Comparison of ENCODE assay signal across 8 cellular contexts in genomic region chr7:128869138-128869943, GRCh38. TPM values are rescaled to one million over a fixed set of nuclear protein-coding genes. Genes with fewer than 3 reads are reported as not detected.
DNase-seq lines count a peak whose midpoint lies in the region; TF ChIP-seq lines count a peak whose summit lies in the region.

No MANE protein-coding gene starts in this region.

- H3K27ac ChIP-seq in osteoblast (ENCODE audit: low read depth, low read length) (no peak overlapping the region), Karpas-422 (ENCODE audit: low read length) (no peak overlapping the region)

- H3K4me2 ChIP-seq in osteoblast (ENCODE audit: insufficient read depth, low read length): peak overlapping the region; percentile 78
- H3K4me2 ChIP-seq in Karpas-422 (ENCODE audit: low read depth, low read length, poor library complexity, severe bottlenecking): no peak overlapping the region

- peak; percentile 20 for TF ChIP-seq CTCF in GM12864 (IDR thresholded peaks at IDR 0.05; ENCODE audit: low read depth, low read length, missing control alignments)
- no peak for TF ChIP-seq CTCF in HFF-Myc (IDR thresholded peaks at IDR 0.05; ENCODE audit: low read depth, low read length, missing control alignments)
- no peak for TF ChIP-seq CTCF in osteoblast (IDR thresholded peaks at IDR 0.05; ENCODE audit: extremely low read depth, low read depth, low read length)

- DNase-seq in GM12864 (ENCODE audit: low read depth): no peak
- DNase-seq in HFF-Myc (ENCODE audit: extremely low read depth, low read depth): no peak
- DNase-seq in NCI-H526 (lab: John Stamatoyannopoulos, UW): peak; percentile 55 to 93
- peak; percentile 28 for DNase-seq in activated gamma-delta T cell (lab: John Stamatoyannopoulos, UW)
- peak; percentile 28 for DNase-seq in globus pallidus (ENCODE audit: low spot score)
- peak; percentile 92 for DNase-seq in osteoblast (ENCODE audit: insufficient read length, low spot score, missing footprints)
- DNase-seq in Karpas-422: no peak
- DNase-seq in SIG-M5 treated with dmso at 0.1 percent for 504 hours (lab: John Stamatoyannopoulos, UW; ENCODE audit: unreplicated experiment): no peak

- no peaks in the 10 kb centered on the region for H3K9me3 ChIP-seq in osteoblast (ENCODE audit: low read depth, low read length)
- H3K9me3 ChIP-seq in Karpas-422 (ENCODE audit: low read length): no peaks in the 10 kb centered on the region

- no peak overlapping the region for H3K9ac ChIP-seq in Karpas-422 (ENCODE audit: low read length)

- H2AFZ ChIP-seq in osteoblast (ENCODE audit: low read length): no peak overlapping the region
- no peak overlapping the region for H2AFZ ChIP-seq in Karpas-422 (ENCODE audit: low read length)

- H3K36me3 ChIP-seq in osteoblast (ENCODE audit: insufficient read depth, low read length) (peaks cover 13% of the 10 kb centered on the region), Karpas-422 (ENCODE audit: insufficient read depth, low read length) (0 out of 2 replicates have a peak, but pooled peaks cover 6% of the 10 kb centered on the region)

- H3K27me3 ChIP-seq in osteoblast (ENCODE audit: insufficient read depth, low read length) (peaks cover 11% of the 10 kb centered on the region), Karpas-422 (ENCODE audit: low read length) (no peaks in the 10 kb centered on the region)

- H3K4me3 ChIP-seq in GM12864 (ENCODE audit: low read depth, low read length) (peak overlapping the region; percentile 46), HFF-Myc (replicated peaks; ENCODE audit: low read depth, low read length) (peak overlapping the region; percentile 37), osteoblast (ENCODE audit: insufficient read depth, low read length) (peak overlapping the region; percentile 65), Karpas-422 (ENCODE audit: low read length) (no peak overlapping the region)

- H3K4me1 ChIP-seq in osteoblast (ENCODE audit: insufficient read depth, low read length) (no peaks in the 10 kb centered on the region), Karpas-422 (ENCODE audit: low read length) (peaks cover 13% of the 10 kb centered on the region)

- peaks cover 6% of the 10 kb centered on the region for H3K79me2 ChIP-seq in osteoblast (ENCODE audit: insufficient read depth, low read length)
- H3K79me2 ChIP-seq in Karpas-422 (ENCODE audit: low read length): peaks cover 12% of the 10 kb centered on the region

- H4K20me1 ChIP-seq in osteoblast (ENCODE audit: insufficient read depth, low read length) (peaks cover 22% of the 10 kb centered on the region), Karpas-422 (ENCODE audit: insufficient read depth, low read depth, low read length) (no peaks in the 10 kb centered on the region)

- H3K9me2 ChIP-seq in Karpas-422 (replicated peaks; ENCODE audit: insufficient read depth, low read length): no peaks in the 10 kb centered on the region

RNA-seq across cellular contexts. Expression of gene ATP6V1F, which starts 6.7 kb away (rescaled TPM):
- total RNA-seq in osteoblast: 91.9 and 95.2 TPM in 2 replicates
- 184 and 208 TPM in 2 replicates for total RNA-seq in Karpas-422 (2014; rRNA removed; shearing (Covaris generic); ENCODE audit: low replicate concordance)

RNA-seq across cellular contexts. Expression of gene FLNC, which starts 39.1 kb away (rescaled TPM):
- total RNA-seq in osteoblast: 93.7 and 130 TPM in 2 replicates
- not detected in 2 replicates for total RNA-seq in Karpas-422 (2014; rRNA removed; shearing (Covaris generic); ENCODE audit: low replicate concordance)

RNA-seq across cellular contexts. Expression of gene KCP, which starts 41.2 kb away (rescaled TPM):
- 0.88 and 1.1 TPM in 2 replicates for total RNA-seq in osteoblast
- 1.6 and 11.7 TPM in 2 replicates for total RNA-seq in Karpas-422 (2014; rRNA removed; shearing (Covaris generic); ENCODE audit: low replicate concordance)

Comparison
In these comparisons a context has a peak if more than half of its experiments do, and no peak if none do; other contexts are left out.
1. DNase-seq: peak in NCI-H526 (2 of 2), activated gamma-delta T cell (single experiment), globus pallidus (single experiment) and osteoblast (single experiment); none in GM12864 (single experiment), HFF-Myc (single experiment), Karpas-422 (single experiment) and SIG-M5 treated with dmso at 0.1 percent for 504 hours (single experiment).
2. RNA of gene FLNC, which starts 39.1 kb away (total RNA-seq): 93.7 to 130 TPM in osteoblast; not detected in Karpas-422; every median in the first group is over 10 times any median in the second.